Comparison of ENCODE assay signal across 9 cellular contexts in genomic region chr19:35144600-35145436, GRCh38. TPM values are rescaled to one million over a fixed set of nuclear protein-coding genes. Genes with fewer than 3 reads are reported as not detected.
DNase-seq lines count a peak whose midpoint lies in the region; ATAC-seq and TF ChIP-seq lines count a peak whose summit lies in the region.
"Had no signal": no experiment of that assay in that cellular context is flagged by ENCODE, and none has a peak within 500 bp of the region (broad histone marks: within the 10 kb centered on the region; RNA-seq: fewer than 3 reads in every experiment).

No MANE protein-coding gene starts in this region.

- peaks cover 7% of the 10 kb centered on the region; the same call in 1 of the 2 replicates for H3F3A ChIP-seq in GM23338 (replicated peaks; ENCODE audit: low read depth)

- ATAC-seq in GM23338 (peak; percentile 15), HG02840 (IDR thresholded peaks at IDR 0.05; ENCODE audit: low FRiP score, unreplicated experiment) (no peak)

- no peak overlapping the region for H2AFZ ChIP-seq in GM23338

- 0 out of 3 replicates have a peak, but pooled peaks cover 3% of the 10 kb centered on the region for H3K36me3 Mint-ChIP-seq in GM23338 (ENCODE audit: low read depth)

- H3K4me1 ChIP-seq in GM23338 (ENCODE audit: insufficient read depth), result peaks cover 30% of the 10 kb centered on the region

- H3K4me3 ChIP-seq in GM23338, result peak overlapping the region; percentile 89; the same call in 1 of the 2 replicates
- H3K4me3 ChIP-seq: smooth muscle cell had no signal

- in situ Hi-C loops in GM13976 (cut with MboI; ENCODE audit: low sequenced_read_pairs, unreplicated experiment), result no loop called here

- no peak overlapping the region for H3K27ac Mint-ChIP-seq in GM23338

- no peak overlapping the region for H3K27ac ChIP-seq in GM23338 (ENCODE audit: low read depth)

- H3K4me2 ChIP-seq in GM23338, result peak overlapping the region; percentile 90
- H3K4me2 ChIP-seq: smooth muscle cell had no signal

- peaks cover 20% of the 10 kb centered on the region for H3K27me3 ChIP-seq in GM23338 (ENCODE audit: insufficient read depth)

- no peaks in the 10 kb centered on the region for H3K79me2 ChIP-seq in GM23338 (replicated peaks; ENCODE audit: insufficient read depth)

- peak overlapping the region; percentile 36; the same call in 2 of the 3 replicates for H3K4me3 Mint-ChIP-seq in GM23338

- no peaks in the 10 kb centered on the region; the same call in 1 of the 3 replicates for H3K9me3 Mint-ChIP-seq in GM23338
- H3K9me3 Mint-ChIP-seq: IgD-negative memory B cell had no signal

- H3K4me1 Mint-ChIP-seq in GM23338, result peaks cover 36% of the 10 kb centered on the region

- DNase-seq in GM23338 (ENCODE audit: low spot score), result peak; percentile 98
- peak; percentile 95 for DNase-seq in NCI-H226
- DNase-seq in iPS-NIHi11 (ENCODE audit: low spot score), result peak; percentile 76
- no peak for DNase-seq in amniotic stem cell (lab: John Stamatoyannopoulos, UW)
- no peak for DNase-seq in GM13976 (ENCODE audit: low spot score)
- DNase-seq: activated CD8-positive, alpha-beta memory T cell treated with anti-CD3 and anti-CD28 coated beads for 24 hours had no signal

- peaks cover 29% of the 10 kb centered on the region for H3K27me3 Mint-ChIP-seq in GM23338 (ENCODE audit: insufficient read depth, low read depth, poor library complexity)
- H3K27me3 Mint-ChIP-seq: IgD-negative memory B cell had no signal

- no peaks in the 10 kb centered on the region for H3K36me3 ChIP-seq in GM23338 (ENCODE audit: insufficient read depth)

- TF ChIP-seq CTCF in GM23338 (conservative IDR thresholded peaks at IDR 0.05; ENCODE audit: low read depth in 2 of 2) (no peak), GM13976 (IDR thresholded peaks at IDR 0.05; ENCODE audit: borderline replicate concordance, control extremely low read depth, extremely low read depth, insufficient read depth, missing control alignments) (no peak)

- H3K9me2 ChIP-seq in GM23338 (ENCODE audit: insufficient read depth), result no peaks in the 10 kb centered on the region

- H4K20me1 ChIP-seq in GM23338 (replicated peaks; ENCODE audit: insufficient read depth), result 0 out of 2 replicates have a peak, but pooled peaks cover 4% of the 10 kb centered on the region

TF ChIP-seq in GM23338, 12 proteins besides CTCF, POLR2A, EP300 and RAD21:
- TF ChIP-seq ZNF114 (CRISPR knock-in tag; IDR thresholded peaks at IDR 0.05) (no peak), CREB1 (CRISPR knock-in tag; IDR thresholded peaks at IDR 0.05; ENCODE audit: low read depth) (no peak), ZNF331 (CRISPR knock-in tag; IDR thresholded peaks at IDR 0.05; ENCODE audit: low read depth) (no peak), ZNF462 (CRISPR knock-in tag; IDR thresholded peaks at IDR 0.05) (no peak)

RNA-seq across cellular contexts. Expression of gene FXYD7, which starts 1.8 kb away (rescaled TPM):
- total RNA-seq in GM23338 (2014; rRNA removed; shearing (Covaris generic)), result 9.6 and 15.9 TPM in 2 replicates
- 43.7 and 44.0 TPM in 2 replicates for polyA plus RNA-seq in GM23338 (2016; fragmentation: Nextera tagmentation; extraction: Ambion mirVana)
- total RNA-seq: smooth muscle cell had no signal
- polyA plus RNA-seq: smooth muscle cell had no signal

RNA-seq across cellular contexts. Expression of gene FXYD1, which starts 6.2 kb away (rescaled TPM):
- total RNA-seq in GM23338 (2014; rRNA removed; shearing (Covaris generic)), result 1.5 and 1.7 TPM in 2 replicates
- 26.8 and 31.3 TPM in 2 replicates for polyA plus RNA-seq in GM23338 (2016; fragmentation: Nextera tagmentation; extraction: Ambion mirVana)

RNA-seq across cellular contexts. Expression of gene FXYD5, which starts 9.7 kb away (rescaled TPM):
- total RNA-seq in GM23338 (2014; rRNA removed; shearing (Covaris generic)), result 97.7 and 98.9 TPM in 2 replicates
- 222 and 233 TPM in 2 replicates for polyA plus RNA-seq in GM23338 (2016; fragmentation: Nextera tagmentation; extraction: Ambion mirVana)

RNA-seq across cellular contexts. Expression of gene LGI4, which starts 10.0 kb away (rescaled TPM):
- total RNA-seq in GM23338 (2014; rRNA removed; shearing (Covaris generic)), result 3.6 and 4.3 TPM in 2 replicates
- 2.3 and 3.4 TPM in 2 replicates for polyA plus RNA-seq in GM23338 (2016; fragmentation: Nextera tagmentation; extraction: Ambion mirVana)
- polyA plus RNA-seq: IgD-negative memory B cell had no signal

RNA-seq across cellular contexts. Expression of gene FXYD3, which starts 29.2 kb away (rescaled TPM):
- total RNA-seq in GM23338 (2014; rRNA removed; shearing (Covaris generic)), result not detected in 2 replicates
- 0.81 and 0.89 TPM in 2 replicates for polyA plus RNA-seq in GM23338 (2016; fragmentation: Nextera tagmentation; extraction: Ambion mirVana)
- polyA plus RNA-seq: IgD-negative memory B cell had no signal

Comparison
In these comparisons a context has a peak if more than half of its experiments do, and no peak if none do; other contexts are left out.
1. DNase-seq: peak in GM23338 (single experiment), NCI-H226 (single experiment) and iPS-NIHi11 (single experiment); none in amniotic stem cell (single experiment) and GM13976 (single experiment).